1 cellular context compared by ENCODE assay signal in the genomic region with DNA sequence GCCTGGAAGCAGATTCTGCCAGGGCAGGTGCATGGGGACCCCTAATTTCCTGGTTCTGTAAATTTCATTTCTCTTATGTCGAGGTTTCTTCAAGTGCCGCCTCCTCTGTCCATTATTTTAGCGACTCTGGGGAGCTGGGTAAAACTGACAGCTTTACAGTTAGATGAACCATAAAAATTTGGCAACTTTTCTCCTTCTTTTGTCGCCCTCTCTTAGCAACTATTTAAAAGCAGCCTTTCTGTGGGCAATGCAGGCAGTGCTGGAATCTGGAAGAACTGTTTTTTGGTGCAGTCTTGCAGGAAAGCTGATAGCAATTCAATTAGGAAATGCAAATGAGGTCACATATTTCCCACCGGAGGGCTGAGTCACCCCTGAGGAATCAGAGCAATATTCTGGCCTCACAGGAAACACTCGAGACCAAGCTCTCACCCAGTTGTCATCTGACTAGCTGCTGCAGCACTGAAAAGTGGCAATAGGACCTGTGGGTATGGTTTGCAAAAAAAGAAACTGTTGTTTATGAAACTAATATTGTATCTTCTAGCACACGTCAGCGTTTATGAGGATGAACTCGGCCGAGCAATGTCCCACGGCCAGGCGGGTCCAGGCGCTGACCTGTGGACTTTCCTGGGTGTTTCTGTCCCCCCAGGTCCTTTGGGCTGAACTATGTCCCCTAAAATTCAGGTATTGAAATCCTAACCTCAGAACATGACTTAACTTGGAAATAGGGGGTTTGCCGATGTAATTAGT.
TF ChIP-seq lines count a peak whose summit lies in the region.

No MANE protein-coding gene starts in this region.

TF ChIP-seq in endothelial cell of umbilical vein, 7 proteins besides CTCF, POLR2A, EP300 and RAD21:
- TF ChIP-seq GATA2 (IDR thresholded peaks at IDR 0.05; ENCODE audit: insufficient read depth, insufficient read length, low read depth, low read length) (no peak), MYC (IDR thresholded peaks at IDR 0.05; ENCODE audit: low read depth, low read length) (no peak), JUN (IDR thresholded peaks at IDR 0.05; ENCODE audit: borderline replicate concordance, insufficient read depth, insufficient read length, low read depth) (peak; percentile 39), POLR2AphosphoS5 (IDR thresholded peaks at IDR 0.05; ENCODE audit: insufficient read depth, low read depth, low read length) (no peak), FOS (IDR thresholded peaks at IDR 0.05; ENCODE audit: borderline replicate concordance, insufficient read depth, low read length) (peak; percentile 63), EZH2 (IDR thresholded peaks at IDR 0.05; ENCODE audit: borderline replicate concordance, low read depth, low read length, severe bottlenecking) (no peak)
- TF ChIP-seq, protein P1, sequence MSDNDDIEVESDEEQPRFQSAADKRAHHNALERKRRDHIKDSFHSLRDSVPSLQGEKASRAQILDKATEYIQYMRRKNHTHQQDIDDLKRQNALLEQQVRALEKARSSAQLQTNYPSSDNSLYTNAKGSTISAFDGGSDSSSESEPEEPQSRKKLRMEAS (IDR thresholded peaks at IDR 0.05; ENCODE audit: insufficient read depth, insufficient read length): no peak
